Comparison of ENCODE assay signal across 1 cellular context in the genomic region with DNA sequence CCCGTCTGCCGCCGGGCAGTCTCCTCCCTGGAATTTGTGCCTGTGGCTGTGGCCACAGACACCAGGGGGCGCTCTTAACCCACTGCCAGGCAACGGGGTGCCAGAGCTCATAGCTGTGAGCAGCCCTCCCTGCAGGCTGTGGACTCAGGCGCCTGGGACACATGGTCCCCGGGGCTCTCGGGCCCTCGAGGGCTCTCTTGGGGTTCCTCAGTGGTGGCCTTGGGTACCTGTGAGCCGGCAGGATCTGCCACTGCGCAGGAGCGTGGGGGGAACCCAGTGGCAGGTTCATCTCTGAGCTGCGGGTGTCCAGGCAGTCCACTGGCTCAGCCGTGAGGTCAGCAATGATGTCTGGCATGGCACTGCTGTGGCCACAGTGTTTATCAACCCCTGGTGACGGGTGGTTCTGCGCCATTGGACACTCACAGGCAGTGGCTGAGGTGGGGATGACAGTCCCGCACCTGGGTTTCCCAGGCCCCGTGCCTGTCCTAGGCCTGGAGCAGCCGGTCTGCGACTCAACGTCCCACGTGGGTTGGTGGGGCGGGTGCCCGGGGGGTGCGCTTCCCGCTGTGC.
TF ChIP-seq lines count a peak whose summit lies in the region.

No MANE protein-coding gene starts in this region.

TF ChIP-seq in endothelial cell of umbilical vein, 7 proteins besides CTCF, POLR2A, EP300 and RAD21:
- TF ChIP-seq POLR2AphosphoS5 (IDR thresholded peaks at IDR 0.05; ENCODE audit: insufficient read depth, low read depth, low read length): no peak
- no peak for TF ChIP-seq JUN (IDR thresholded peaks at IDR 0.05; ENCODE audit: borderline replicate concordance, insufficient read depth, insufficient read length, low read depth)
- no peak for TF ChIP-seq GATA2 (IDR thresholded peaks at IDR 0.05; ENCODE audit: insufficient read depth, insufficient read length, low read depth, low read length)
- TF ChIP-seq EZH2 (IDR thresholded peaks at IDR 0.05; ENCODE audit: borderline replicate concordance, low read depth, low read length, severe bottlenecking): no peak
- no peak for TF ChIP-seq FOS (IDR thresholded peaks at IDR 0.05; ENCODE audit: borderline replicate concordance, insufficient read depth, low read length)
- TF ChIP-seq MYC (IDR thresholded peaks at IDR 0.05; ENCODE audit: low read depth, low read length): no peak
